ENCODE assay signal across 15 cellular contexts in genomic region chr6:73796881-73797280, GRCh38.
DNase-seq lines count a peak whose midpoint lies in the region; ATAC-seq and TF ChIP-seq lines count a peak whose summit lies in the region.
"Had no signal": no experiment of that assay in that cellular context is flagged by ENCODE, and none has a peak within 500 bp of the region (broad histone marks: within the 10 kb centered on the region; RNA-seq: fewer than 3 reads in every experiment).

No MANE protein-coding gene starts in this region.

- no peaks in the 10 kb centered on the region for H3K9me3 Mint-ChIP-seq in HFFc6
- H3K9me3 Mint-ChIP-seq: CD4-positive, CD25-positive, alpha-beta regulatory T cell; H9 had no signal

- peak overlapping the region; percentile 46 for H3K27ac Mint-ChIP-seq in HFFc6
- H3K27ac Mint-ChIP-seq: CD4-positive, CD25-positive, alpha-beta regulatory T cell; H9 had no signal

- peaks cover 44% of the 10 kb centered on the region for H3K4me1 Mint-ChIP-seq in HFFc6 (ENCODE audit: low read depth)
- H3K4me1 Mint-ChIP-seq: CD4-positive, CD25-positive, alpha-beta regulatory T cell; H9 had no signal

- TF ChIP-seq CTCF in HFFc6 (IDR thresholded peaks at IDR 0.05), result no peak

- no peaks in the 10 kb centered on the region for H3K27me3 ChIP-seq in adipocyte (replicated peaks; ENCODE audit: control insufficient read depth, insufficient read depth, low read length)
- H3K27me3 ChIP-seq: BE2C had no signal

- H3K4me3 Mint-ChIP-seq in HFFc6, result no peak overlapping the region
- H3K4me3 Mint-ChIP-seq: CD4-positive, CD25-positive, alpha-beta regulatory T cell; H9 had no signal

- ATAC-seq in GM21576 (IDR thresholded peaks at IDR 0.05; ENCODE audit: unreplicated experiment), result no peak

- H3K4me3 ChIP-seq in adipocyte (ENCODE audit: low read length), result no peak overlapping the region

- peaks cover 29% of the 10 kb centered on the region for H3K4me1 ChIP-seq in adipocyte (ENCODE audit: control insufficient read depth, insufficient read depth, low read length)
- H3K4me1 ChIP-seq: BE2C had no signal

- H3K9ac ChIP-seq in adipocyte (ENCODE audit: low read length), result no peak overlapping the region

- peaks cover 44% of the 10 kb centered on the region for H3K36me3 Mint-ChIP-seq in HFFc6 (ENCODE audit: low read depth)
- H3K36me3 Mint-ChIP-seq: CD4-positive, CD25-positive, alpha-beta regulatory T cell had no signal

- H3K36me3 ChIP-seq in adipocyte (ENCODE audit: control insufficient read depth, insufficient read depth, low read length, severe bottlenecking), result peaks cover 21% of the 10 kb centered on the region
- H3K36me3 ChIP-seq: BE2C had no signal

- H3K9me3 ChIP-seq in adipocyte (ENCODE audit: control insufficient read depth, low read length), result no peaks in the 10 kb centered on the region
- H3K9me3 ChIP-seq: BE2C had no signal

- no peaks in the 10 kb centered on the region for H3K27me3 Mint-ChIP-seq in HFFc6 (ENCODE audit: insufficient read depth)
- H3K27me3 Mint-ChIP-seq: CD4-positive, CD25-positive, alpha-beta regulatory T cell had no signal

- DNase-seq in HFFc6 (no peak), adipocyte (ENCODE audit: low read depth) (peak; percentile 47), fibroblast of peridontal ligament (ENCODE audit: extremely low read depth) (peak; percentile 27), T1000 (lab: John Stamatoyannopoulos, UW) (no peak), posterior vena cava (ENCODE audit: low spot score) (no peak), NCI-H1436 treated with DMSO at 0.1 percent for 48 hours (lab: John Stamatoyannopoulos, UW) (no peak)
- DNase-seq: ACHN; BE2C; C1 segment of cervical spinal cord; CD4-positive, CD25-positive, alpha-beta regulatory T cell; DMS153; DMS79; GDM1; H9 had no signal

- intact Hi-C loops in posterior vena cava (cut with DNase I), result no loop called here

Comparison
In these comparisons a context has a peak if more than half of its experiments do, and no peak if none do; other contexts are left out.
1. DNase-seq: peak in adipocyte (single experiment) and fibroblast of peridontal ligament (single experiment); none in HFFc6 (single experiment), T1000 (single experiment), posterior vena cava (single experiment) and NCI-H1436 treated with DMSO at 0.1 percent for 48 hours (single experiment).